Comparison of ENCODE assay signal across 8 cellular contexts in the genomic region with DNA sequence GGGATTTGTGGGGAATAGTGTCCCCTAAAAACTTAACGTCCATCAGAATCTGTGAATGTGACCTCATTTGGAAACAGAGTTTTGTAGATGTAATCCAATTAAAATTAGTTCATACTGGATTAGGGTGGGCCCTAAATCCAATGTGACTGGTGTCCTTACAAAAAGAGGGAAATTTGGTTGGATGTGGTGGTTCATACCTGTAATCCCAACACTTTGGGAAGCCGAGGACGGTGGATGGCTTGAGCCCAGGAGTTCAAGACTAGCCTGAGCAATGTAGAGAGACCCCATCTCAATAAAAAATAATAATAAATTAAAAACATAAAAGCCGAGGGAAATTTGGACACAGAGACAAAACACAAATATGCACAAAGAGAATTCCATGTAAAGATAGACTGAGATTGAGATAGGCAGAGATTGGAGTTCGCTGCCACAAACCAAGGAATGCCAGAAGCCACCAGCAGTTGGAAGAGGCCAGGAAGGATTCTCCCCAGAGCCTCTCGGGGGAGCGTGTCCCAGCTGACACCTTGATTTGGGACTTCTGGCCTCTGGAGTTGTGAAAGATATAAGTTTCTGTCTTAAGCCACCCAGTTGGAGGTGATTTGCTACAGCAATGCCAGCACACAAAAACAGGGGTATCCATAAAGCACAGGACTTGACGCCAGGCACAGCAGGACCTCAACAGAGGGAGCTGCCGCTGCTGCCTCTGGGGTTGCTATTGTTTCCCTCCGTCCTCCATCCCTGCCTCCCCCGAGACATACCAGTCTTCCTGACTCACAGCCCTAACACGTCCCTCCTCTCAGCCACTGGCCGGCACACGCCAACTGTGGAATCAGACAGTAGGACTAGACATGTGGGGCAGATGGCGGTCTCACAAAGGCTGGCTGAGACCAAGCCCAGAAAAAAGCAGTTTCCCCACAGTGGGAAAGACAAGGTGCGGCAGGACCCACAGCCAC.
DNase-seq lines count a peak whose midpoint lies in the region; ATAC-seq lines count a peak whose summit lies in the region.

No MANE protein-coding gene starts in this region.

- H3K4me3 ChIP-seq in SJSA1: no peak overlapping the region

- peaks cover 41% of the 10 kb centered on the region for H3K4me1 ChIP-seq in SJSA1 (replicated peaks)

- H3K9me3 ChIP-seq in SJSA1 (replicated peaks): no peaks in the 10 kb centered on the region

- peak; percentile 86 for DNase-seq in AG08396 (ENCODE audit: low spot score)
- peak; percentile 96 to 99 for DNase-seq in SJSA1 (ENCODE audit: low read depth in 1 of 2, low spot score in 2 of 2)
- peak; percentile 64 for DNase-seq in fibroblast of the conjunctiva (ENCODE audit: low read depth)
- peak; percentile 94 for DNase-seq in non-pigmented ciliary epithelial cell (ENCODE audit: low read depth)
- DNase-seq in occipital lobe (lab: John Stamatoyannopoulos, UW): no peak
- no peak for DNase-seq in NCI-H2107 (lab: John Stamatoyannopoulos, UW)
- DNase-seq in DMS114 treated with DMSO at 0.1 percent for 48 hours (lab: John Stamatoyannopoulos, UW; ENCODE audit: unreplicated experiment): no peak

- no peaks in the 10 kb centered on the region for H3K36me3 ChIP-seq in SJSA1

- peak overlapping the region; percentile 82 for H3K27ac ChIP-seq in SJSA1

- no peak for ATAC-seq in HG02938 (IDR thresholded peaks at IDR 0.05; ENCODE audit: unreplicated experiment)

- no peaks in the 10 kb centered on the region for H3K27me3 ChIP-seq in SJSA1 (replicated peaks)

Comparison
In these comparisons a context has a peak if more than half of its experiments do, and no peak if none do; other contexts are left out.
1. DNase-seq: peak in AG08396 (single experiment), SJSA1 (2 of 2), fibroblast of the conjunctiva (single experiment) and non-pigmented ciliary epithelial cell (single experiment); none in occipital lobe (single experiment), NCI-H2107 (single experiment) and DMS114 treated with DMSO at 0.1 percent for 48 hours (single experiment).